ENCODE assay signal across 10 cellular contexts in the genomic region with DNA sequence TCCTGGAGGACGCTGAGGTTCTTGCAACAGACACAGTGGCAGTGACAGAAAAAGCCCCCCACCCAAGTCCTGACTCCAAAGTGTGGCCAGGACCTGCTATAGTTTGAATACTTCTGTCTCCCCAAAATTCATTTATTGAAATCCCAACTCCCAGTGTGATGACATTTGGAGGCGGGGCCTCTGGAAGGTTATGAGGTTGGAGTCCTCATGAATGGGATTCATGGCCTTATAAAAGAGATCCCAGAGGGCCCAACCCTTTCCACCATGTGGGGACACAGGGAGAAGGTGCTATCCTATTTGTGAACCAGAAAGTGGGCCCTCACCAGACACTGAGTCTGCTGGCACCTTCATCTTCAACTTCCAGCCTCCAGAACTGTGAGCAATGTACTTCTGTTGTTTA. TPM values are rescaled to one million over a fixed set of nuclear protein-coding genes. Genes with fewer than 3 reads are reported as not detected.
DNase-seq lines count a peak whose midpoint lies in the region; TF ChIP-seq lines count a peak whose summit lies in the region.
"Had no signal": no experiment of that assay in that cellular context is flagged by ENCODE, and none has a peak within 500 bp of the region (broad histone marks: within the 10 kb centered on the region; RNA-seq: fewer than 3 reads in every experiment).

No MANE protein-coding gene starts in this region.

- H3K4me1 Mint-ChIP-seq in HFFc6 (ENCODE audit: low read depth) = peaks cover 53% of the 10 kb centered on the region

- TF ChIP-seq CTCF in HFFc6 (IDR thresholded peaks at IDR 0.05) = no peak
- TF ChIP-seq CTCF in Peyer's patch (IDR thresholded peaks at IDR 0.05) = no peak
- TF ChIP-seq CTCF in esophagus squamous epithelium (IDR thresholded peaks at IDR 0.05) = no peak

- DNase-seq in HFFc6 = no peak
- no peak for DNase-seq in Peyer's patch
- no peak for DNase-seq in esophagus squamous epithelium (lab: John Stamatoyannopoulos, UW)
- DNase-seq in middle frontal gyrus (ENCODE audit: extremely low spot score, low spot score) = no peak
- DNase-seq in NCI-H2107 treated with DMSO at 0.1 percent for 48 hours (lab: John Stamatoyannopoulos, UW; ENCODE audit: unreplicated experiment) = no peak
- DNase-seq in NOMO-1 treated with dmso at 0.1 percent for 144 hours (lab: John Stamatoyannopoulos, UW; ENCODE audit: unreplicated experiment) = no peak
- DNase-seq: NCI-H774 had no signal

- H3K27me3 ChIP-seq in Peyer's patch (no peaks in the 10 kb centered on the region), esophagus squamous epithelium (no peaks in the 10 kb centered on the region), skeletal muscle tissue (ENCODE audit: control insufficient read depth in 3 of 3, insufficient read depth in 3 of 3, low read length in 3 of 3) (no peaks in the 10 kb centered on the region)
- H3K27me3 ChIP-seq: ovary had no signal

- H3K4me3 Mint-ChIP-seq in HFFc6 = no peak overlapping the region

- H3K4me1 ChIP-seq in Peyer's patch (peaks cover 8 to 75% (median 29%) of the 10 kb centered on the region in 4 donors), esophagus squamous epithelium (peaks cover 33 to 97% (median 53%) of the 10 kb centered on the region in 3 donors), skeletal muscle tissue (ENCODE audit: control insufficient read depth in 3 of 3, insufficient read depth in 3 of 3, low read length in 3 of 3) (peaks cover 69 to 86% (median 76%) of the 10 kb centered on the region in 3 donors)

- peak overlapping the region; percentile 57 for H3K27ac Mint-ChIP-seq in HFFc6

- TF ChIP-seq POLR2A in Peyer's patch (IDR thresholded peaks at IDR 0.05) (no peak), esophagus squamous epithelium (IDR thresholded peaks at IDR 0.05) (no peak)

- WGBS in esophagus squamous epithelium, 2 donors = 75 to 100% methylated on average over 1 to 2 of the region's 2 CpGs

- H3K4me3 ChIP-seq in Peyer's patch (no peak overlapping the region), esophagus squamous epithelium (no peak overlapping the region), skeletal muscle tissue (ENCODE audit: low read length in 3 of 3) (no peak overlapping the region)
- H3K4me3 ChIP-seq: ovary had no signal

- H3K36me3 ChIP-seq in Peyer's patch = no peaks in the 10 kb centered on the region
- H3K36me3 ChIP-seq in esophagus squamous epithelium = peaks cover 0 to 37% (median 0%) of the 10 kb centered on the region in 3 donors
- H3K36me3 ChIP-seq in skeletal muscle tissue (ENCODE audit: control insufficient read depth in 3 of 3, insufficient read depth in 3 of 3, low read length in 3 of 3) = peaks cover 0 to 4% (median 0%) of the 10 kb centered on the region in 3 donors
- H3K36me3 ChIP-seq: ovary had no signal

- H3K9me3 ChIP-seq in Peyer's patch = no peaks in the 10 kb centered on the region
- no peaks in the 10 kb centered on the region for H3K9me3 ChIP-seq in esophagus squamous epithelium
- no peaks in the 10 kb centered on the region for H3K9me3 ChIP-seq in skeletal muscle tissue (ENCODE audit: control insufficient read depth in 3 of 3, low read length in 3 of 3)
- H3K9me3 ChIP-seq: ovary had no signal

- peaks cover 7% of the 10 kb centered on the region for H3K36me3 Mint-ChIP-seq in HFFc6 (ENCODE audit: low read depth)

- intact Hi-C loops in esophagus squamous epithelium (cut with DNase I) = no loop called here

- peak overlapping the region; percentile 65 to 86 (median 80) for H3K27ac ChIP-seq in Peyer's patch
- H3K27ac ChIP-seq in esophagus squamous epithelium = peak overlapping the region; percentile 25 to 81 (median 66)
- H3K27ac ChIP-seq in skeletal muscle tissue (ENCODE audit: low read depth, low read length) = peak overlapping the region; percentile 50
- H3K27ac ChIP-seq: ovary had no signal

- peak overlapping the region in 1 of 3 donors; percentile 40 for H3K9ac ChIP-seq in skeletal muscle tissue (ENCODE audit: low read depth in 1 of 3, low read length in 3 of 3)

- H3K27me3 Mint-ChIP-seq in HFFc6 (ENCODE audit: insufficient read depth) = peaks cover 2% of the 10 kb centered on the region

- H3K9me3 Mint-ChIP-seq in HFFc6 = peaks cover 3% of the 10 kb centered on the region

RNA-seq across cellular contexts. Expression of gene ANXA11, which starts 18.3 kb away (rescaled TPM):
- total RNA-seq in HFFc6 (2021; fragmentation: NEBNext Ultra II Directional; extraction: Animal tissue kit (Norgen Biotek cat#: 25700)) = 100 to 1,000 TPM; 253 to 361 (median 336) TPM
- 100 to 1,000 TPM; 110 to 269 (median 238) TPM for total RNA-seq in Peyer's patch
- total RNA-seq in esophagus squamous epithelium = 100 to 1,000 TPM; 131 to 243 (median 163) TPM
- total RNA-seq in skeletal muscle tissue = 29.7 TPM

RNA-seq across cellular contexts. Expression of gene PLAC9, which starts 54.5 kb away (rescaled TPM):
- 1 to 10 TPM; 2.1 to 6.6 (median 6.2) TPM for total RNA-seq in HFFc6 (2021; fragmentation: NEBNext Ultra II Directional; extraction: Animal tissue kit (Norgen Biotek cat#: 25700))
- total RNA-seq in Peyer's patch = 10 to 100 TPM in 2 of 4 donors, 1 to 10 TPM in 2; 4.0 to 12.4 (median 8.9) TPM
- 10 to 100 TPM in 1 of 4 donors, 1 to 10 TPM in 3; 2.7 to 22.1 (median 3.0) TPM for total RNA-seq in esophagus squamous epithelium
- 36.5 TPM for total RNA-seq in skeletal muscle tissue
- total RNA-seq: M059J had no signal
